In the genomic region with DNA sequence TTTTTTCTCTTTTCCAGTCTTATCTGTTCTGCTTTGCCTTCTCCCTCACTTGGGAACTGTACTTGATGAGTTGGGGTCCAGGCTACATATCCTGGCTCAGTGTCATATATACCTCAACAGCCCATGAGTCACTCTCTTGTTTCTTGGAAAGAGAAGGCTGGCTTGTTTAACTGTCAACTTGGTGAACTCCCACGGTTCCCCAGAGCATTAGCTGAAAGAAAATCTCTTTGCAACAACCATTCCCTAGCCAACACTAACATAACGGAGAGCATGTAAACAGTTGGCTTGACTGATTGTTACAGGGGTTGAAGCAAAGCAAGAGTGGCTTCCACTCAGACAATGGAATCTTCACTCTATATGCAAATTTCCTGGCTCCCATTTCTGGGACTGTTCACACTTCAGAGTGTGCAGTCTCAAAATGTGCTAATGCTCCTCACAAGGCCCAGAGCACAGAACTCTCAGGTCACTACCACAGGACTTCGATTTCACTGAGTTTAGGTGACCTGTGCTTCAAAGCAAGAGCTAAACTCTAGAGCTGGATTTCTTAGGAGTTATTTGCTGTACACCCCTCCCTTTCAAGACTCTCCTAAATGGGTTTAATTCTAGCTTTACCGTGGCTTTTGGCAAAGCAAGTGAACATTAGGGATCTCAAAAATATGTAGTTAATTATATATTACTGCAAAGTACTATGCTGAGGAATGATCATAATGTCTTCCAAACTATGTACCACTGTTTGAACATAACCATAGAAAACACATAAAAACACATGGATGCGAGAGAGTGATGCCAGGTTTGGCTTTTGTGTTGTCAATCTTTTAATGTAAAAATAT, we compare ENCODE assay signal across 10 cellular contexts.
DNase-seq lines count a peak whose midpoint lies in the region; ATAC-seq lines count a peak whose summit lies in the region.
"Had no signal": no experiment of that assay in that cellular context is flagged by ENCODE, and none has a peak within 500 bp of the region (broad histone marks: within the 10 kb centered on the region; RNA-seq: fewer than 3 reads in every experiment).

No MANE protein-coding gene starts in this region.

- peak overlapping the region; percentile 15 for H3K4me2 ChIP-seq in skeletal muscle satellite cell (ENCODE audit: low read length)

- H3K4me1 ChIP-seq in adipocyte (ENCODE audit: control insufficient read depth, insufficient read depth, low read length) (peaks cover 13% of the 10 kb centered on the region), right cardiac atrium (ENCODE audit: control insufficient read depth, insufficient read depth, low read length) (no peaks in the 10 kb centered on the region), skeletal muscle satellite cell (ENCODE audit: control insufficient read depth, insufficient read depth, low read length) (peaks cover 12% of the 10 kb centered on the region)

- no peaks in the 10 kb centered on the region for H3K27me3 ChIP-seq in adipocyte (replicated peaks; ENCODE audit: control insufficient read depth, insufficient read depth, low read length)
- H3K27me3 ChIP-seq in right cardiac atrium (ENCODE audit: control insufficient read depth, insufficient read depth): no peaks in the 10 kb centered on the region
- H3K27me3 ChIP-seq in skeletal muscle satellite cell (ENCODE audit: control insufficient read depth, insufficient read depth, low read length): no peaks in the 10 kb centered on the region

- no peak overlapping the region for H3K9ac ChIP-seq in adipocyte (ENCODE audit: low read length)
- no peak overlapping the region for H3K9ac ChIP-seq in skeletal muscle satellite cell (ENCODE audit: low read depth, low read length)

- in situ Hi-C loops in G401 (cut with HindIII; ENCODE audit: low sequenced_read_pairs): no loop called here

- H3K4me3 ChIP-seq in adipocyte (ENCODE audit: low read length) (peak overlapping the region; percentile 28), right cardiac atrium (ENCODE audit: low read length) (no peak overlapping the region), skeletal muscle satellite cell (ENCODE audit: low read length) (no peak overlapping the region)

- WGBS in right cardiac atrium: 31% methylated on average over 5 of the region's 5 CpGs

- no peaks in the 10 kb centered on the region for H3K36me3 ChIP-seq in adipocyte (ENCODE audit: control insufficient read depth, insufficient read depth, low read length, severe bottlenecking)
- H3K36me3 ChIP-seq in skeletal muscle satellite cell (ENCODE audit: insufficient read depth, low read length): no peaks in the 10 kb centered on the region

- intact Hi-C loops in right cardiac atrium (cut with DNase I): no loop called here

- peak; percentile 99 for ATAC-seq in right cardiac atrium
- ATAC-seq in HG02571 (IDR thresholded peaks at IDR 0.05; ENCODE audit: unreplicated experiment): no peak
- ATAC-seq: activated T-cell treated with anti-CD3 and anti-CD28 coated beads, Interleukin-2, amount 50 U/mL, for 72 hours had no signal

- H3K27ac ChIP-seq in right cardiac atrium (ENCODE audit: low read length): no peak overlapping the region

- no peaks in the 10 kb centered on the region for H3K9me3 ChIP-seq in adipocyte (ENCODE audit: control insufficient read depth, low read length)
- no peaks in the 10 kb centered on the region for H3K9me3 ChIP-seq in right cardiac atrium (ENCODE audit: control insufficient read depth, low read length)
- no peaks in the 10 kb centered on the region for H3K9me3 ChIP-seq in skeletal muscle satellite cell (replicated peaks; ENCODE audit: low read length)

- DNase-seq in HUDEP-2 (lab: John Stamatoyannopoulos, UW; ENCODE audit: unreplicated experiment in 76 of 76): peak in 56 of 76 experiments; percentile 4 to 90 (median 39)
- DNase-seq in adipocyte (ENCODE audit: low read depth): peak; percentile 96
- DNase-seq in right cardiac atrium: peak in 2 of 3 donors; percentile 30 to 44
- no peak for DNase-seq in G401 (ENCODE audit: low spot score)
- no peak for DNase-seq in NAMALWA (ENCODE audit: low spot score)
- DNase-seq: activated T-cell treated with anti-CD3 and anti-CD28 coated beads, Interleukin-2, amount 50 U/mL, for 72 hours; erythroblast; NCI-H187 had no signal

Comparison
In these comparisons a context has a peak if more than half of its experiments do, and no peak if none do; other contexts are left out.
1. DNase-seq: peak in HUDEP-2 (56 of 76), adipocyte (single experiment) and right cardiac atrium (2 of 3); none in G401 (single experiment) and NAMALWA (single experiment).